In genomic region chrX:130994671-130995070, GRCh38 we compare ENCODE assay signal across 8 cellular contexts.
DNase-seq lines count a peak whose midpoint lies in the region; ATAC-seq and TF ChIP-seq lines count a peak whose summit lies in the region.

No MANE protein-coding gene starts in this region.

- 48% methylated on average over 8 of the region's 8 CpGs for WGBS in right cardiac atrium

- H3K9me3 Mint-ChIP-seq in neural crest cell = no peaks in the 10 kb centered on the region

- no peaks in the 10 kb centered on the region for H3K27me3 ChIP-seq in right cardiac atrium (ENCODE audit: control insufficient read depth, insufficient read depth)

- H3K36me3 Mint-ChIP-seq in neural crest cell (ENCODE audit: low read depth) = no peaks in the 10 kb centered on the region

- H3K4me1 ChIP-seq in right cardiac atrium (ENCODE audit: control insufficient read depth, insufficient read depth, low read length) = no peaks in the 10 kb centered on the region

- H3K27ac ChIP-seq in right cardiac atrium (ENCODE audit: low read length) = no peak overlapping the region

- H3K4me3 Mint-ChIP-seq in neural crest cell = no peak overlapping the region

- H3K4me1 Mint-ChIP-seq in neural crest cell = no peaks in the 10 kb centered on the region

- peaks cover 32% of the 10 kb centered on the region for H3K27me3 Mint-ChIP-seq in neural crest cell (ENCODE audit: low read depth)

- DNase-seq in SKM-1 treated with dmso at 0.1 percent for 144 hours (lab: John Stamatoyannopoulos, UW; ENCODE audit: unreplicated experiment) (peak; percentile 11), SKM-1 (lab: John Stamatoyannopoulos, UW; ENCODE audit: unreplicated experiment) (no peak), NAMALWA (ENCODE audit: low spot score) (peak; percentile 43), astrocyte of the cerebellum (ENCODE audit: low read depth) (no peak), neural crest cell (ENCODE audit: low read depth, low spot score) (peak; percentile 65), G401 (ENCODE audit: low spot score) (no peak), right cardiac atrium (no peak)

- intact Hi-C loops in right cardiac atrium (cut with DNase I) = loop anchor here in 2 of 4 donors (10.0 kb wide), 1 partner anchor 640 kb away; no protein-coding TSS in a partner anchor

- no peak overlapping the region for H3K27ac Mint-ChIP-seq in neural crest cell (ENCODE audit: unreplicated experiment)

- in situ Hi-C loops in astrocyte of the cerebellum (cut with HindIII; ENCODE audit: low sequenced_read_pairs) = no loop called here
- in situ Hi-C loops in G401 (cut with HindIII; ENCODE audit: low sequenced_read_pairs) = no loop called here

- TF ChIP-seq CTCF in astrocyte of the cerebellum (IDR thresholded peaks at IDR 0.05; ENCODE audit: low read depth, low read length, missing control alignments) (peak; percentile 48), neural crest cell (conservative IDR thresholded peaks at IDR 0.05) (peak; percentile 79)

- H3K9me3 ChIP-seq in right cardiac atrium (ENCODE audit: control insufficient read depth, low read length) = no peaks in the 10 kb centered on the region

- no peak for ATAC-seq in HG03432 (IDR thresholded peaks at IDR 0.05; ENCODE audit: unreplicated experiment)
- ATAC-seq in right cardiac atrium = no peak

- no peak overlapping the region for H3K4me3 ChIP-seq in astrocyte of the cerebellum (ENCODE audit: low read depth, low read length)
- H3K4me3 ChIP-seq in right cardiac atrium (ENCODE audit: low read length) = no peak overlapping the region

Comparison
In these comparisons a context has a peak if more than half of its experiments do, and no peak if none do; other contexts are left out.
1. DNase-seq: peak in SKM-1 treated with dmso at 0.1 percent for 144 hours (single experiment), NAMALWA (single experiment) and neural crest cell (single experiment); none in SKM-1 (single experiment), astrocyte of the cerebellum (single experiment), G401 (single experiment) and right cardiac atrium (0 of 3).